Comparison of ENCODE assay signal across 8 cellular contexts in the genomic region with DNA sequence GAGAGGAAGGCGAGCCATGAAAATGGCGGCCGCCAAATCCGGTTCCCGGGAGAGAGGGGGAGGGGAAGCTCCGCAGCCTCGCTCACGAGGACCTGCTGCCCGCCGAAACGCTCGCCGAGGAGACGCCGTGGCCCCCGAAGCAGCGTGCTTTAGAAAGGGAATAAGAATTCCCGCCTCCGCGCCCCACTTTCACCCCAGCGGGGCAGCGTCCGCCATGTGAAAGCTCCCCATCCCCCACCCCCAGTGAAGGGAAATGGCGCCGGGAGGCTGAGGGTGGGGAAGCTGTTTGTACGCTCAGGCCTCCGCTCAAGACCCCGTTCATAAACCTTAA. TPM values are rescaled to one million over a fixed set of nuclear protein-coding genes. Genes with fewer than 3 reads are reported as not detected.
A peak's percentile ranks its signal among the peaks of the same experiment; 100 is the strongest.
DNase-seq lines count a peak whose midpoint lies in the region; ATAC-seq and TF ChIP-seq lines count a peak whose summit lies in the region.

No MANE protein-coding gene starts in this region.

- H3K36me3 Mint-ChIP-seq in nephron (ENCODE audit: low read depth): peaks cover 57% of the 10 kb centered on the region

- H3K4me3 ChIP-seq in DOHH2 (ENCODE audit: low read length): peak overlapping the region; percentile 93
- H3K4me3 ChIP-seq in OCI-LY3 (ENCODE audit: low read length): peak overlapping the region; percentile 98
- H3K4me3 ChIP-seq in esophagus squamous epithelium: peak overlapping the region; percentile 77 to 100 (median 94)

- peaks cover 70% of the 10 kb centered on the region for H4K20me1 ChIP-seq in DOHH2 (ENCODE audit: control insufficient read depth, insufficient read depth, low read depth, low read length)
- H4K20me1 ChIP-seq in OCI-LY3 (ENCODE audit: insufficient read depth, low read length): peaks cover 73% of the 10 kb centered on the region

- H3K9me3 ChIP-seq in DOHH2 (ENCODE audit: control insufficient read depth, insufficient read depth, low read length) (no peaks in the 10 kb centered on the region), OCI-LY3 (ENCODE audit: insufficient read depth, low read length) (no peaks in the 10 kb centered on the region), esophagus squamous epithelium (no peaks in the 10 kb centered on the region)

- H3K27ac Mint-ChIP-seq in nephron: peak overlapping the region; percentile 99 to 100 (median 100)

- WGBS in esophagus squamous epithelium, 2 donors: 0% methylated on average over 21 to 28 of the region's 28 CpGs

- H3K4me2 ChIP-seq in DOHH2 (ENCODE audit: low read length): peak overlapping the region; percentile 59
- H3K4me2 ChIP-seq in OCI-LY3 (ENCODE audit: low read length): peak overlapping the region; percentile 84

- no peaks in the 10 kb centered on the region for H3K9me3 Mint-ChIP-seq in nephron

- H3K9ac ChIP-seq in OCI-LY3 (ENCODE audit: low read length): peak overlapping the region; percentile 100

- peak overlapping the region; percentile 99 to 100 (median 99) for H3K4me3 Mint-ChIP-seq in nephron

- H3K27me3 Mint-ChIP-seq in nephron (ENCODE audit: low read depth): no peaks in the 10 kb centered on the region

- no peak overlapping the region for H2AFZ ChIP-seq in OCI-LY3 (ENCODE audit: low read depth, low read length)

- H3K36me3 ChIP-seq in DOHH2 (ENCODE audit: control insufficient read depth, low read length) (peaks cover 90% of the 10 kb centered on the region), OCI-LY3 (replicated peaks; ENCODE audit: low read depth, low read length) (peaks cover 69% of the 10 kb centered on the region), esophagus squamous epithelium (peaks cover 0 to 29% (median 15%) of the 10 kb centered on the region in 3 donors)

- TF ChIP-seq POLR2A in esophagus squamous epithelium (IDR thresholded peaks at IDR 0.05): no peak

- H3K79me2 ChIP-seq in DOHH2 (ENCODE audit: control insufficient read depth, low read length) (peaks cover 91% of the 10 kb centered on the region), OCI-LY3 (ENCODE audit: low read length) (peaks cover 91% of the 10 kb centered on the region)

- H3K27ac ChIP-seq in DOHH2 (ENCODE audit: low read depth, low read length): peak overlapping the region; percentile 96
- peak overlapping the region; percentile 100 for H3K27ac ChIP-seq in OCI-LY3 (ENCODE audit: low read length)
- peak overlapping the region; percentile 99 to 100 (median 100) for H3K27ac ChIP-seq in esophagus squamous epithelium

- TF ChIP-seq CTCF in DOHH2 (IDR thresholded peaks at IDR 0.05; ENCODE audit: low read depth, low read length, poor library complexity, severe bottlenecking) (no peak), OCI-LY3 (IDR thresholded peaks at IDR 0.05; ENCODE audit: low read depth, low read length) (no peak), esophagus squamous epithelium (IDR thresholded peaks at IDR 0.05) (no peak), nephron (IDR thresholded peaks at IDR 0.05; ENCODE audit: unreplicated experiment in 3 of 3) (no peak)

- peak; percentile 85 to 87 for DNase-seq in activated T-cell treated with anti-CD3 and anti-CD28 coated beads, Interleukin-2, amount 50 U/mL, for 48 hours
- peak; percentile 51 for DNase-seq in esophagus squamous epithelium (lab: John Stamatoyannopoulos, UW)
- DNase-seq in stimulated activated naive CD4-positive, alpha-beta T cell treated with Interleukin-2 at 50 U/mL for 16 hours (lab: John Stamatoyannopoulos, UW): peak; percentile 70

- H3F3A ChIP-seq in DOHH2 (ENCODE audit: control insufficient read depth, insufficient read depth): peaks cover 58% of the 10 kb centered on the region

- peak; percentile 8 for ATAC-seq in HG03175 (IDR thresholded peaks at IDR 0.05; ENCODE audit: unreplicated experiment)
- ATAC-seq in HG03139 (IDR thresholded peaks at IDR 0.05; ENCODE audit: unreplicated experiment): no peak

- peaks cover 54% of the 10 kb centered on the region for H3K4me1 Mint-ChIP-seq in nephron

- intact Hi-C loops in esophagus squamous epithelium (cut with DNase I): no loop called here

- H3K9me2 ChIP-seq in DOHH2 (replicated peaks; ENCODE audit: control insufficient read depth, low read length): no peaks in the 10 kb centered on the region

- H3K27me3 ChIP-seq in DOHH2 (ENCODE audit: control insufficient read depth, low read length) (no peaks in the 10 kb centered on the region), OCI-LY3 (ENCODE audit: low read depth, low read length) (no peaks in the 10 kb centered on the region), esophagus squamous epithelium (no peaks in the 10 kb centered on the region)

- peaks cover 46% of the 10 kb centered on the region for H3K4me1 ChIP-seq in DOHH2 (ENCODE audit: control insufficient read depth, low read length)
- H3K4me1 ChIP-seq in OCI-LY3 (ENCODE audit: low read length): peaks cover 48% of the 10 kb centered on the region
- peaks cover 15 to 60% (median 46%) of the 10 kb centered on the region in 3 donors for H3K4me1 ChIP-seq in esophagus squamous epithelium

RNA-seq across cellular contexts. Expression of a gene that starts 0.5 kb away (rescaled TPM):
- total RNA-seq in esophagus squamous epithelium: 100 to 1,000 TPM; 148 to 256 (median 203) TPM

RNA-seq across cellular contexts. Expression of a gene that starts 1.5 kb away (rescaled TPM):
- 10 to 100 TPM; 24.6 to 85.3 (median 74.2) TPM for total RNA-seq in esophagus squamous epithelium

RNA-seq across cellular contexts. Expression of a gene that starts 48.1 kb away (rescaled TPM):
- 1 to 10 TPM; 2.0 to 8.4 (median 5.6) TPM for total RNA-seq in esophagus squamous epithelium
